1 cellular context compared by ENCODE assay signal in the genomic region with DNA sequence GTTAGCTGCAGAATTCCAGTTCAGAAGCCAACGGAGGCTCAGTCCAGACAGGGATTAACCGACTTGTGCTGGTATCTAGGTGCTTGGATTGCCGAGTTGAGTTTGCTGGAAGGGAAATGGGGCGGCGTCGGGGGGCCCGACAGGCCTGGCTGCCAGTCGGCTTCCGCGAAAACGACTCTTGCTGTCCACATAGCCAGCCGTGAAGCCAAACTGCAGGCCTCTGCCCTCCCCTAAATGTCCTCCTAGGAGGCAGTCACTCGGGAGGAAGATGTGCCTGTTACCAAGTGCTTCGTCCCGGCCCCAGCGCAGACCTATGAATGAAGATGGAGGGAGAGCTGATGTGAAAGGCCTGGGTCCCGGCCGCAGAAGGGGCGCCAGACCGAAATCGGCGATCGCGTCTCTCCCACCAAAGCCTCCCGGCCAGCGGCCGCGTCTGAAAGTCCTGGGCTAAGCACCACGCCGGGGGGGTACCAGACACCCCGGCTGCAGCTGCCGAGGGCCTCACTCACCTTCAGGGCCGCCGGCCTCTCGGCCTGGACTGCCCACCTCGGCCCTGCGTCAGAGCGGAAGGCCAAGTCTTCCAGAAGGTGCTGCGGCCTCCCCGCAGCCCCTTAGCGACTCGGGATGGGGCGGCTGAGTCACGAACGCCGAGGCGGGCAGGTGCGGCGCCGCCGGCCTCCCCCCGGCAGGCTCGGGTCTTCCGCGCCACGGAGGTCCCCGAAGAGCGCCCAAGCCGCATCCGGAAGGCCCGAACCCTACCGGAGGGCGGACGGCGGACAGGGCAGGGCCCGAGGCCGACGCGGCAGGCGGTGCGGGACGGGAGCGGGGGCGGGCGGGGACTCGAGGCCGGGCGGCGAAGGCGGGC.
TF ChIP-seq lines count a peak whose summit lies in the region.

No MANE protein-coding gene starts in this region.

TF ChIP-seq in K562, 482 proteins besides CTCF, POLR2A, EP300 and RAD21 (continued from another document and continues in another):
- TF ChIP-seq U2AF1 (optimal IDR thresholded peaks at IDR 0.05; ENCODE audit: low read depth, low read length), result peak; percentile 57
- TF ChIP-seq, protein P1, sequence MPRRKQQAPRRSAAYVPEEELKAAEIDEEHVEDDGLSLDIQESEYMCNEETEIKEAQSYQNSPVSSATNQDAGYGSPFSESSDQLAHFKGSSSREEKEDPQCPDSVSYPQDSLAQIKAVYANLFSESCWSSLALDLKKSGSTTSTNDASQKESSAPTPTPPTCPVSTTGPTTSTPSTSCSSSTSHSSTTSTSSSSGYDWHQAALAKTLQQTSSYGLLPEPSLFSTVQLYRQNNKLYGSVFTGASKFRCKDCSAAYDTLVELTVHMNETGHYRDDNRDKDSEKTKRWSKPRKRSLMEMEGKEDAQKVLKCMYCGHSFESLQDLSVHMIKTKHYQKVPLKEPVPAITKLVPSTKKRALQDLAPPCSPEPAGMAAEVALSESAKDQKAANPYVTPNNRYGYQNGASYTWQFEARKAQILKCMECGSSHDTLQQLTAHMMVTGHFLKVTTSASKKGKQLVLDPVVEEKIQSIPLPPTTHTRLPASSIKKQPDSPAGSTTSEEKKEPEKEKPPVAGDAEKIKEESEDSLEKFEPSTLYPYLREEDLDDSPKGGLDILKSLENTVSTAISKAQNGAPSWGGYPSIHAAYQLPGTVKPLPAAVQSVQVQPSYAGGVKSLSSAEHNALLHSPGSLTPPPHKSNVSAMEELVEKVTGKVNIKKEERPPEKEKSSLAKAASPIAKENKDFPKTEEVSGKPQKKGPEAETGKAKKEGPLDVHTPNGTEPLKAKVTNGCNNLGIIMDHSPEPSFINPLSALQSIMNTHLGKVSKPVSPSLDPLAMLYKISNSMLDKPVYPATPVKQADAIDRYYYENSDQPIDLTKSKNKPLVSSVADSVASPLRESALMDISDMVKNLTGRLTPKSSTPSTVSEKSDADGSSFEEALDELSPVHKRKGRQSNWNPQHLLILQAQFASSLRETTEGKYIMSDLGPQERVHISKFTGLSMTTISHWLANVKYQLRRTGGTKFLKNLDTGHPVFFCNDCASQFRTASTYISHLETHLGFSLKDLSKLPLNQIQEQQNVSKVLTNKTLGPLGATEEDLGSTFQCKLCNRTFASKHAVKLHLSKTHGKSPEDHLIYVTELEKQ (CRISPR knock-in tag; IDR thresholded peaks at IDR 0.05), result no peak
- TF ChIP-seq ZNF75A (CRISPR knock-in tag; IDR thresholded peaks at IDR 0.05), result 0 out of 2 replicates have a peak, but pooled peaks have one; percentile 33
- no peak for TF ChIP-seq GTF2E2 (tag; IDR thresholded peaks at IDR 0.05)
- no peak for TF ChIP-seq E2F3 (CRISPR knock-in tag; IDR thresholded peaks at IDR 0.05)
- TF ChIP-seq NBN (IDR thresholded peaks at IDR 0.05; ENCODE audit: low read depth), result no peak
- 0 out of 2 replicates have a peak, but pooled peaks have one; percentile 68 for TF ChIP-seq NR1H2 (CRISPR knock-in tag; IDR thresholded peaks at IDR 0.05)
- TF ChIP-seq, protein P2, sequence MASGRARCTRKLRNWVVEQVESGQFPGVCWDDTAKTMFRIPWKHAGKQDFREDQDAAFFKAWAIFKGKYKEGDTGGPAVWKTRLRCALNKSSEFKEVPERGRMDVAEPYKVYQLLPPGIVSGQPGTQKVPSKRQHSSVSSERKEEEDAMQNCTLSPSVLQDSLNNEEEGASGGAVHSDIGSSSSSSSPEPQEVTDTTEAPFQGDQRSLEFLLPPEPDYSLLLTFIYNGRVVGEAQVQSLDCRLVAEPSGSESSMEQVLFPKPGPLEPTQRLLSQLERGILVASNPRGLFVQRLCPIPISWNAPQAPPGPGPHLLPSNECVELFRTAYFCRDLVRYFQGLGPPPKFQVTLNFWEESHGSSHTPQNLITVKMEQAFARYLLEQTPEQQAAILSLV (tag; IDR thresholded peaks at IDR 0.05), result no peak
- TF ChIP-seq RCOR1 (IDR thresholded peaks at IDR 0.05; ENCODE audit: borderline replicate concordance in 1 of 2, low read depth in 2 of 2, low read length in 2 of 2), result peak in 1 of 2 experiments; percentile 32; a peak in 1 of 4 replicates
- TF ChIP-seq NRF1 (conservative IDR thresholded peaks at IDR 0.05 in 1 of 2, IDR thresholded peaks at IDR 0.05 in 1 of 2), result 0 out of 4 replicates have a peak, but pooled peaks of 1 of the 2 experiments have one; percentile 11
- 0 out of 2 replicates have a peak, but pooled peaks have one; percentile 4 for TF ChIP-seq NFATC3 (IDR thresholded peaks at IDR 0.05)
- peak; percentile 7 for TF ChIP-seq TAF1 (IDR thresholded peaks at IDR 0.05; ENCODE audit: control insufficient read depth, extremely low read depth, insufficient read depth, low read length, severe bottlenecking)
- peak; percentile 5; the same call in 1 of the 2 replicates for TF ChIP-seq TGIF2 (CRISPR knock-in tag; IDR thresholded peaks at IDR 0.05)
- TF ChIP-seq, protein P3, sequence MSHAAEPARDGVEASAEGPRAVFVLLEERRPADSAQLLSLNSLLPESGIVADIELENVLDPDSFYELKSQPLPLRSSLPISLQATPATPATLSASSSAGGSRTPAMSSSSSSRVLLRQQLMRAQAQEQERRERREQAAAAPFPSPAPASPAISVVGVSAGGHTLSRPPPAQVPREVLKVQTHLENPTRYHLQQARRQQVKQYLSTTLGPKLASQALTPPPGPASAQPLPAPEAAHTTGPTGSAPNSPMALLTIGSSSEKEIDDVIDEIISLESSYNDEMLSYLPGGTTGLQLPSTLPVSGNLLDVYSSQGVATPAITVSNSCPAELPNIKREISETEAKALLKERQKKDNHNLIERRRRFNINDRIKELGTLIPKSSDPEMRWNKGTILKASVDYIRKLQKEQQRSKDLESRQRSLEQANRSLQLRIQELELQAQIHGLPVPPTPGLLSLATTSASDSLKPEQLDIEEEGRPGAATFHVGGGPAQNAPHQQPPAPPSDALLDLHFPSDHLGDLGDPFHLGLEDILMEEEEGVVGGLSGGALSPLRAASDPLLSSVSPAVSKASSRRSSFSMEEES (CRISPR knock-in tag; IDR thresholded peaks at IDR 0.05), result no peak
- no peak for TF ChIP-seq TCF7 (IDR thresholded peaks at IDR 0.05; ENCODE audit: borderline replicate concordance)
- peak; percentile 11 to 52; a peak in 2 of 4 replicates for TF ChIP-seq TEAD1 (CRISPR knock-in tag; IDR thresholded peaks at IDR 0.05)
- TF ChIP-seq EGR1 (conservative IDR thresholded peaks at IDR 0.05), result peak; percentile 16; the same call in 1 of the 2 replicates
- no peak for TF ChIP-seq MEIS2 (IDR thresholded peaks at IDR 0.05; ENCODE audit: partially characterized antibody)
- TF ChIP-seq, protein P4, sequence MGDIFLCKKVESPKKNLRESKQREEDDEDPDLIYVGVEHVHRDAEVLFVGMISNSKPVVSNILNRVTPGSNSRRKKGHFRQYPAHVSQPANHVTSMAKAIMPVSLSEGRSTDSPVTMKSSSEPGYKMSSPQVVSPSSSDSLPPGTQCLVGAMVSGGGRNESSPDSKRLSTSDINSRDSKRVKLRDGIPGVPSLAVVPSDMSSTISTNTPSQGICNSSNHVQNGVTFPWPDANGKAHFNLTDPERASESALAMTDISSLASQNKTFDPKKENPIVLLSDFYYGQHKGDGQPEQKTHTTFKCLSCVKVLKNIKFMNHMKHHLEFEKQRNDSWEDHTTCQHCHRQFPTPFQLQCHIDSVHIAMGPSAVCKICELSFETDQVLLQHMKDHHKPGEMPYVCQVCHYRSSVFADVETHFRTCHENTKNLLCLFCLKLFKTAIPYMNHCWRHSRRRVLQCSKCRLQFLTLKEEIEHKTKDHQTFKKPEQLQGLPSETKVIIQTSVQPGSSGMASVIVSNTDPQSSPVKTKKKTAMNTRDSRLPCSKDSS (IDR thresholded peaks at IDR 0.05; ENCODE audit: low read depth, partially characterized antibody), result no peak
- 0 out of 2 replicates have a peak, but pooled peaks have one; percentile 21 for TF ChIP-seq ZBED1 (IDR thresholded peaks at IDR 0.05)
- TF ChIP-seq, protein P5, sequence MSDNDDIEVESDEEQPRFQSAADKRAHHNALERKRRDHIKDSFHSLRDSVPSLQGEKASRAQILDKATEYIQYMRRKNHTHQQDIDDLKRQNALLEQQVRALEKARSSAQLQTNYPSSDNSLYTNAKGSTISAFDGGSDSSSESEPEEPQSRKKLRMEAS (CRISPR knock-in tag; IDR thresholded peaks at IDR 0.05), result 0 out of 2 replicates have a peak, but pooled peaks have one; percentile 36
- TF ChIP-seq, protein P6, sequence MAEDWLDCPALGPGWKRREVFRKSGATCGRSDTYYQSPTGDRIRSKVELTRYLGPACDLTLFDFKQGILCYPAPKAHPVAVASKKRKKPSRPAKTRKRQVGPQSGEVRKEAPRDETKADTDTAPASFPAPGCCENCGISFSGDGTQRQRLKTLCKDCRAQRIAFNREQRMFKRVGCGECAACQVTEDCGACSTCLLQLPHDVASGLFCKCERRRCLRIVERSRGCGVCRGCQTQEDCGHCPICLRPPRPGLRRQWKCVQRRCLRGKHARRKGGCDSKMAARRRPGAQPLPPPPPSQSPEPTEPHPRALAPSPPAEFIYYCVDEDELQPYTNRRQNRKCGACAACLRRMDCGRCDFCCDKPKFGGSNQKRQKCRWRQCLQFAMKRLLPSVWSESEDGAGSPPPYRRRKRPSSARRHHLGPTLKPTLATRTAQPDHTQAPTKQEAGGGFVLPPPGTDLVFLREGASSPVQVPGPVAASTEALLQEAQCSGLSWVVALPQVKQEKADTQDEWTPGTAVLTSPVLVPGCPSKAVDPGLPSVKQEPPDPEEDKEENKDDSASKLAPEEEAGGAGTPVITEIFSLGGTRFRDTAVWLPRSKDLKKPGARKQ (CRISPR knock-in tag; IDR thresholded peaks at IDR 0.05), result no peak
- TF ChIP-seq HSF4 (CRISPR knock-in tag; IDR thresholded peaks at IDR 0.05; ENCODE audit: borderline replicate concordance), result no peak
- no peak for TF ChIP-seq ZNF586 (CRISPR knock-in tag; conservative IDR thresholded peaks at IDR 0.05)
- TF ChIP-seq ZNF311 (CRISPR knock-in tag; IDR thresholded peaks at IDR 0.05), result no peak
- no peak for TF ChIP-seq HDAC2 (IDR thresholded peaks at IDR 0.05)
- TF ChIP-seq CREM (IDR thresholded peaks at IDR 0.05; ENCODE audit: low read depth), result no peak
- TF ChIP-seq EWSR1 (IDR thresholded peaks at IDR 0.05; ENCODE audit: borderline replicate concordance, low read depth, partially characterized antibody), result no peak
- TF ChIP-seq TEAD2 (tag; IDR thresholded peaks at IDR 0.05), result no peak
- TF ChIP-seq SP1 (CRISPR knock-in tag; IDR thresholded peaks at IDR 0.05), result peak; percentile 57; the same call in 1 of the 2 replicates
- no peak for TF ChIP-seq POLR3A (IDR thresholded peaks at IDR 0.05; ENCODE audit: borderline replicate concordance, extremely low read depth, insufficient read depth, insufficient read length)
- TF ChIP-seq NCOR1 (IDR thresholded peaks at IDR 0.05), result no peak
- TF ChIP-seq FOXA3 (CRISPR knock-in tag; conservative IDR thresholded peaks at IDR 0.05 in 1 of 2, IDR thresholded peaks at IDR 0.05 in 1 of 2), result 0 out of 4 replicates have a peak, but pooled peaks of 1 of the 2 experiments have one; percentile 28
- no peak for TF ChIP-seq CBFA2T3 (IDR thresholded peaks at IDR 0.05)
- TF ChIP-seq ESRRA (IDR thresholded peaks at IDR 0.05; ENCODE audit: borderline replicate concordance, low read depth), result no peak
- TF ChIP-seq SMAD2 (IDR thresholded peaks at IDR 0.05; ENCODE audit: low read depth, low read length), result no peak
- no peak for TF ChIP-seq PYGO2 (tag; IDR thresholded peaks at IDR 0.05)
